ENCODE assay signal across 1 cellular context in genomic region chr1:116574581-116575291, GRCh38.
A peak's percentile ranks its signal among the peaks of the same experiment; 100 is the strongest.
TF ChIP-seq lines count a peak whose summit lies in the region.

No MANE protein-coding gene starts in this region.

TF ChIP-seq in K562, 482 proteins besides CTCF, POLR2A, EP300 and RAD21 (continued from another document and continues in another):
- TF ChIP-seq ARID3A (IDR thresholded peaks at IDR 0.05; ENCODE audit: borderline replicate concordance, low read depth, low read length) (0 out of 2 replicates have a peak, but pooled peaks have one; percentile 10), CC2D1A (IDR thresholded peaks at IDR 0.05) (peak; percentile 42; the same call in 1 of the 2 replicates), STAG1 (CRISPR knock-in tag; IDR thresholded peaks at IDR 0.05; ENCODE audit: borderline replicate concordance) (peak; percentile 65; the same call in 1 of the 2 replicates), KDM5B (IDR thresholded peaks at IDR 0.05; ENCODE audit: insufficient replicate concordance, low read depth, low read length) (no peak), ZNF740 (CRISPR knock-in tag; IDR thresholded peaks at IDR 0.05) (no peak), ZNF740 (tag; IDR thresholded peaks at IDR 0.05) (no peak), ZNF24 (IDR thresholded peaks at IDR 0.05) (no peak), NONO (IDR thresholded peaks at IDR 0.05; ENCODE audit: low read depth in 2 of 2, low read length in 1 of 2) (no peak), ZBTB7A (IDR thresholded peaks at IDR 0.05; ENCODE audit: borderline replicate concordance, control insufficient read depth, low read depth, low read length) (no peak), ZNF124 (CRISPR knock-in tag; IDR thresholded peaks at IDR 0.05) (no peak), PKNOX1 (IDR thresholded peaks at IDR 0.05) (no peak), TEAD4 (IDR thresholded peaks at IDR 0.05; ENCODE audit: low read length) (peak; percentile 31; the same call in 1 of the 2 replicates), TEAD4 (CRISPR knock-in tag; IDR thresholded peaks at IDR 0.05; ENCODE audit: borderline replicate concordance) (no peak), PHB2 (IDR thresholded peaks at IDR 0.05; ENCODE audit: low read depth) (no peak), CHD1 (IDR thresholded peaks at IDR 0.05; ENCODE audit: low read length) (no peak), BMI1 (IDR thresholded peaks at IDR 0.05; ENCODE audit: low read length) (no peak), NCOA6 (IDR thresholded peaks at IDR 0.05) (no peak), DEAF1 (CRISPR knock-in tag; IDR thresholded peaks at IDR 0.05) (peak; percentile 95), BRCA1 (IDR thresholded peaks at IDR 0.05) (no peak), BRCA1 (CRISPR knock-in tag; IDR thresholded peaks at IDR 0.05) (no peak), XRCC5 (IDR thresholded peaks at IDR 0.05; ENCODE audit: low read depth, low read length) (peak; percentile 48; the same call in 1 of the 2 replicates), SNIP1 (IDR thresholded peaks at IDR 0.05; ENCODE audit: low read depth) (no peak), KLF16 (IDR thresholded peaks at IDR 0.05) (peak; percentile 13; the same call in 1 of the 2 replicates), BRD9 (IDR thresholded peaks at IDR 0.05; ENCODE audit: low read depth, partially characterized antibody) (peak; percentile 30), CREB3 (tag; conservative IDR thresholded peaks at IDR 0.05; ENCODE audit: low read depth) (no peak), ZNF12 (CRISPR knock-in tag; IDR thresholded peaks at IDR 0.05) (no peak), ELF1 (tag; IDR thresholded peaks at IDR 0.05) (0 out of 2 replicates have a peak, but pooled peaks have one; percentile 5), FOS (IDR thresholded peaks at IDR 0.05; ENCODE audit: extremely low read depth, insufficient read length) (no peak), ARID2 (IDR thresholded peaks at IDR 0.05) (peak; percentile 72; the same call in 1 of the 2 replicates), ATF1 (CRISPR knock-in tag; IDR thresholded peaks at IDR 0.05) (no peak), ATF1 (tag; IDR thresholded peaks at IDR 0.05) (peak; percentile 15; the same call in 1 of the 2 replicates), KLF10 (CRISPR knock-in tag; IDR thresholded peaks at IDR 0.05) (no peak), FOSL1 (tag; conservative IDR thresholded peaks at IDR 0.05) (no peak; the same call in 1 of the 2 replicates), AFF4 (CRISPR knock-in tag; IDR thresholded peaks at IDR 0.05) (no peak), TGIF2 (CRISPR knock-in tag; IDR thresholded peaks at IDR 0.05) (no peak), EHMT2 (IDR thresholded peaks at IDR 0.05) (no peak), GATAD2B (IDR thresholded peaks at IDR 0.05; ENCODE audit: borderline replicate concordance) (0 out of 2 replicates have a peak, but pooled peaks have one; percentile 30), POLR3G (IDR thresholded peaks at IDR 0.05; ENCODE audit: extremely low read depth, insufficient read length, insufficient replicate concordance) (no peak), MYC (IDR thresholded peaks at IDR 0.05; ENCODE audit: low read depth, low read length) (0 out of 2 replicates have a peak, but pooled peaks have one; percentile 35), MYC (CRISPR knock-in tag; IDR thresholded peaks at IDR 0.05; ENCODE audit: borderline replicate concordance, low read depth) (no peak), PTBP1 (IDR thresholded peaks at IDR 0.05; ENCODE audit: low read depth, low read length) (no peak), ATF7 (IDR thresholded peaks at IDR 0.05) (peak; percentile 32; the same call in 1 of the 2 replicates), NR1H2 (CRISPR knock-in tag; IDR thresholded peaks at IDR 0.05) (no peak), HDAC2 (IDR thresholded peaks at IDR 0.05) (no peak), MNT (conservative IDR thresholded peaks at IDR 0.05) (0 out of 4 replicates have a peak, but pooled peaks of 1 of the 2 experiments have one; percentile 30), TAL1 (IDR thresholded peaks at IDR 0.05) (no peak), CREM (IDR thresholded peaks at IDR 0.05; ENCODE audit: low read depth) (peak; percentile 54; the same call in 1 of the 2 replicates), CREB1 (IDR thresholded peaks at IDR 0.05) (peak; percentile 15; the same call in 1 of the 2 replicates), CREB1 (CRISPR knock-in tag; IDR thresholded peaks at IDR 0.05) (no peak), ARNT (IDR thresholded peaks at IDR 0.05) (peak in 1 of 2 experiments; percentile 48; a peak in 1 of 4 replicates), OTX1 (CRISPR knock-in tag; IDR thresholded peaks at IDR 0.05) (no peak), CEBPZ (IDR thresholded peaks at IDR 0.05; ENCODE audit: borderline replicate concordance, low read depth, low read length) (no peak), ATF3 (IDR thresholded peaks at IDR 0.05) (no peak), ATF3 (CRISPR knock-in tag; conservative IDR thresholded peaks at IDR 0.05) (0 out of 2 replicates have a peak, but pooled peaks have one; percentile 35)
